19 cellular contexts compared by ENCODE assay signal in the genomic region with DNA sequence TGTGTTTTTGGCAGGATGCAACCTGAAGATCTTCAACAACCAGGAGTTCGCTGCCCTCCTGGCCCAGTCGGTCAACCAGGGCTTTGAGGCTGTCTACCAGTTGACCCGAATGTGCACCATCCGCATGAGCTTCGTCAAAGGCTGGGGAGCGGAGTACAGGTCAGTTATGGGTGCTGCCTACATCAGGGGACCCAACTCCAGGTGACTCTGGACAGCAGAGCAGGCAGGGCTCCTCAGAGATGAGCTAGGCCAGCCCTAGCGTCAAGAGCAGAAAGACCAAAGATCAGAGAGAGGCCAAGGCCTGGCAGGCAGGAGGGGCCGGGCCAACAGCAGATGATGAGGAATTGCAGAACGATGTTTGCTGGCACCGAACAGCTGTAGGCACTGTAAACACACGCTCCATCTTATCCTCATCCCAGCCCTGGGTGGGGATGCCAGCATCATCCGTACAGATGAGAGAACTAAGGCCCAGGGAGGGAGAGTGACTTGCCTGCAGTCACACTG.
DNase-seq lines count a peak whose midpoint lies in the region; ATAC-seq and TF ChIP-seq lines count a peak whose summit lies in the region.
"Had no signal": no experiment of that assay in that cellular context is flagged by ENCODE, and none has a peak within 500 bp of the region (broad histone marks: within the 10 kb centered on the region; RNA-seq: fewer than 3 reads in every experiment).

No MANE protein-coding gene starts in this region.

- peak overlapping the region in 4 of 7 donors; percentile 29 to 70 (median 68) for H3K27ac Mint-ChIP-seq in CD4-positive, alpha-beta memory T cell
- no peak overlapping the region for H3K27ac Mint-ChIP-seq in natural killer cell treated with Interleukin-12 subunit alpha and Interleukin-12 subunit beta and Interleukin-15 and Interleukin-18, amount 100 ng/mL, for 72 hours
- H3K27ac Mint-ChIP-seq: brain; CD4-positive, CD25-positive, alpha-beta regulatory T cell had no signal

- H3K4me1 Mint-ChIP-seq in CD4-positive, alpha-beta memory T cell, result peaks cover 1 to 8% (median 7%) of the 10 kb centered on the region in 4 donors
- peaks cover 17 to 22% of the 10 kb centered on the region in 2 donors for H3K4me1 Mint-ChIP-seq in natural killer cell treated with Interleukin-12 subunit alpha and Interleukin-12 subunit beta and Interleukin-15 and Interleukin-18, amount 100 ng/mL, for 72 hours (ENCODE audit: low read depth in 2 of 2)

- H3K27ac ChIP-seq in AG04450 (ENCODE audit: low read depth, low read length), result peak overlapping the region; percentile 61
- no peak overlapping the region for H3K27ac ChIP-seq in CD4-positive, alpha-beta memory T cell (ENCODE audit: low read depth, low read length)
- H3K27ac ChIP-seq in psoas muscle, result peak overlapping the region; percentile 90
- no peak overlapping the region for H3K27ac ChIP-seq in PC-9
- H3K27ac ChIP-seq: HL-60, pancreas had no signal

- H3K9me3 ChIP-seq in AG04450 (ENCODE audit: control insufficient read depth, insufficient read depth, low read length), result no peaks in the 10 kb centered on the region
- no peaks in the 10 kb centered on the region for H3K9me3 ChIP-seq in CD4-positive, alpha-beta memory T cell (ENCODE audit: control insufficient read depth in 1 of 2, low read length in 2 of 2)
- no peaks in the 10 kb centered on the region for H3K9me3 ChIP-seq in psoas muscle
- H3K9me3 ChIP-seq in PC-9 (ENCODE audit: insufficient read depth, low read depth), result no peaks in the 10 kb centered on the region
- H3K9me3 ChIP-seq: pancreas had no signal

- H3K79me2 ChIP-seq in PC-9 (ENCODE audit: low read depth), result no peaks in the 10 kb centered on the region

- BruUV-seq in PC-9 (replicated peaks; lab: Mats Ljungman, UMichigan), result no TSS peak

- intact Hi-C loops in CD4-positive, alpha-beta memory T cell (cut with micrococcal nuclease), result no loop called here
- intact Hi-C loops in psoas muscle (cut with DNase I) (loop anchor here (5.0 kb wide), 2 partner anchors 60 to 120 kb away; a partner anchor contains a TSS), PC-9 (cut with micrococcal nuclease; ENCODE audit: unreplicated experiment) (no loop called here)

- peak in 1 of 4 donors; percentile 7 for ATAC-seq in psoas muscle
- no peak for ATAC-seq in natural killer cell treated with Interleukin-12 subunit alpha and Interleukin-12 subunit beta and Interleukin-15 and Interleukin-18, amount 100 ng/mL, for 72 hours
- no peak for ATAC-seq in esophagus mucosa

- H3K36me3 ChIP-seq in CD4-positive, alpha-beta memory T cell (ENCODE audit: insufficient read depth, low read length), result peaks cover 77% of the 10 kb centered on the region
- H3K36me3 ChIP-seq in psoas muscle (ENCODE audit: insufficient read depth in 1 of 2, low read depth in 1 of 2) (peaks cover 0 to 59% of the 10 kb centered on the region in 2 donors), PC-9 (ENCODE audit: low read depth) (peaks cover 46% of the 10 kb centered on the region)

- H3K4me3 Mint-ChIP-seq in CD4-positive, alpha-beta memory T cell, result no peak overlapping the region
- no peak overlapping the region for H3K4me3 Mint-ChIP-seq in natural killer cell treated with Interleukin-12 subunit alpha and Interleukin-12 subunit beta and Interleukin-15 and Interleukin-18, amount 100 ng/mL, for 72 hours
- H3K4me3 Mint-ChIP-seq: brain; CD4-positive, CD25-positive, alpha-beta regulatory T cell had no signal

- no peaks in the 10 kb centered on the region for H3K27me3 Mint-ChIP-seq in CD4-positive, alpha-beta memory T cell
- H3K27me3 Mint-ChIP-seq in natural killer cell treated with Interleukin-12 subunit alpha and Interleukin-12 subunit beta and Interleukin-15 and Interleukin-18, amount 100 ng/mL, for 72 hours, result no peaks in the 10 kb centered on the region
- H3K27me3 Mint-ChIP-seq: brain; CD4-positive, CD25-positive, alpha-beta regulatory T cell had no signal

- H3F3A ChIP-seq in PC-9 (ENCODE audit: insufficient read depth, low read depth), result peaks cover 37% of the 10 kb centered on the region; the same call in 1 of the 2 replicates

- H2AFZ ChIP-seq in PC-9, result no peak overlapping the region

- H3K4me3 ChIP-seq in AG04450 (ENCODE audit: low read depth, low read length) (no peak overlapping the region), choroid plexus epithelial cell (ENCODE audit: low read depth, low read length) (no peak overlapping the region), psoas muscle (no peak overlapping the region), PC-9 (no peak overlapping the region)
- no peak overlapping the region for H3K4me3 ChIP-seq in CD4-positive, alpha-beta memory T cell (ENCODE audit: low read length in 2 of 2)
- H3K4me3 ChIP-seq: pancreas had no signal

- no peak overlapping the region for H3K4me2 ChIP-seq in PC-9

- H3K4me1 ChIP-seq in CD4-positive, alpha-beta memory T cell (ENCODE audit: insufficient read depth, low read length), result no peaks in the 10 kb centered on the region
- H3K4me1 ChIP-seq in psoas muscle, result peaks cover 90% of the 10 kb centered on the region
- H3K4me1 ChIP-seq in PC-9 (replicated peaks; ENCODE audit: insufficient read depth), result no peaks in the 10 kb centered on the region

- no peaks in the 10 kb centered on the region for H3K9me3 Mint-ChIP-seq in CD4-positive, alpha-beta memory T cell
- H3K9me3 Mint-ChIP-seq in natural killer cell treated with Interleukin-12 subunit alpha and Interleukin-12 subunit beta and Interleukin-15 and Interleukin-18, amount 100 ng/mL, for 72 hours, result no peaks in the 10 kb centered on the region
- H3K9me3 Mint-ChIP-seq: brain had no signal

- H3K36me3 Mint-ChIP-seq in CD4-positive, alpha-beta memory T cell, result peaks cover 71 to 89% of the 10 kb centered on the region in 2 donors
- peaks cover 5% of the 10 kb centered on the region for H3K36me3 Mint-ChIP-seq in natural killer cell treated with Interleukin-12 subunit alpha and Interleukin-12 subunit beta and Interleukin-15 and Interleukin-18, amount 100 ng/mL, for 72 hours

- CTCF ChIA-PET in AG04450 (lab: Charles Lee) (interaction anchor here (1.0 kb wide), 1 partner anchor 241 kb away, joined by 4 read pairs; no protein-coding TSS in a partner anchor), PC-9 (lab: Charles Lee) (no interaction called here)
- CTCF ChIA-PET in CD4-positive, alpha-beta memory T cell (lab: Charles Lee; ENCODE audit: partially characterized antibody), result no interaction called here

- no peaks in the 10 kb centered on the region for H3K9me2 ChIP-seq in PC-9 (ENCODE audit: insufficient read depth)

- no peaks in the 10 kb centered on the region for H4K20me1 ChIP-seq in PC-9 (ENCODE audit: insufficient read depth)

- DNase-seq in AG04450 (ENCODE audit: low read depth, low spot score) (no peak), choroid plexus epithelial cell (ENCODE audit: low read depth) (peak; percentile 1), psoas muscle (peak in 1 of 2 donors; percentile 63), PC-9 (no peak)
- DNase-seq in CD4-positive, alpha-beta memory T cell, result no peak
- DNase-seq in natural killer cell treated with Interleukin-12 subunit alpha and Interleukin-12 subunit beta and Interleukin-15 and Interleukin-18, amount 100 ng/mL, for 72 hours (ENCODE audit: low spot score), result no peak
- DNase-seq in stimulated activated CD4-positive, alpha-beta T cell treated with anti-CD3 and anti-CD28 coated beads, Interleukin-4, amount 100 ng/mL, for 24 hours, result no peak
- DNase-seq: activated CD4-positive, alpha-beta T cell treated with anti-CD3 and anti-CD28 coated beads, Interleukin-2, amount 50 U/mL, for 48 hours; activated gamma-delta T cell; CD4-positive, CD25-positive, alpha-beta regulatory T cell; effector memory CD4-positive, alpha-beta T cell; Kasumi-1; stimulated activated CD4-positive, alpha-beta T cell treated with anti-CD3 and anti-CD28 coated beads, Interleukin-15, amount 100 ng/mL, for 24 hours; T1000; trophoblast cell had no signal

- TF ChIP-seq CTCF in AG04450 (IDR thresholded peaks at IDR 0.05; ENCODE audit: low read depth, low read length) (no peak), choroid plexus epithelial cell (conservative IDR thresholded peaks at IDR 0.05; ENCODE audit: low read depth, low read length) (no peak), psoas muscle (IDR thresholded peaks at IDR 0.05) (no peak), PC-9 (conservative IDR thresholded peaks at IDR 0.05) (no peak)

- 63 to 74% (median 69%) methylated on average over 12 of the region's 12 CpGs for WGBS in psoas muscle, 3 donors

- POLR2A ChIA-PET in AG04450 (lab: Yijun Ruan, JAX), result interaction anchor here (2.8 kb wide), 1 partner anchor 9 kb away, joined by 16 read pairs; no protein-coding TSS in a partner anchor
- POLR2A ChIA-PET in CD4-positive, alpha-beta memory T cell (lab: Charles Lee; ENCODE audit: partially characterized antibody), result interaction anchor here (1.2 to 1.7 kb wide), 2 partner anchors 11 to 121 kb away, joined by 3 read pairs; no protein-coding TSS in a partner anchor
- POLR2A ChIA-PET in PC-9 (lab: Charles Lee; ENCODE audit: unreplicated experiment), result no interaction called here

- H3K27me3 ChIP-seq in AG04450 (ENCODE audit: control insufficient read depth, insufficient read depth, low read length) (no peaks in the 10 kb centered on the region), psoas muscle (ENCODE audit: insufficient read depth in 3 of 3, low read length in 2 of 3) (no peaks in the 10 kb centered on the region), PC-9 (ENCODE audit: insufficient read depth, low read depth) (no peaks in the 10 kb centered on the region)
- H3K27me3 ChIP-seq in CD4-positive, alpha-beta memory T cell (ENCODE audit: insufficient read depth, low read length), result no peaks in the 10 kb centered on the region
- H3K27me3 ChIP-seq: pancreas had no signal

Comparison
In these comparisons a context has a peak if more than half of its experiments do, and no peak if none do; other contexts are left out.
1. H3K27ac ChIP-seq: peak in AG04450 (single experiment) and psoas muscle (single experiment); none in CD4-positive, alpha-beta memory T cell (single experiment) and PC-9 (single experiment).
2. H3K27ac Mint-ChIP-seq: peak in CD4-positive, alpha-beta memory T cell (4 of 7); none in natural killer cell treated with Interleukin-12 subunit alpha and Interleukin-12 subunit beta and Interleukin-15 and Interleukin-18, amount 100 ng/mL, for 72 hours (0 of 2).
3. intact Hi-C loops: an anchor here in psoas muscle (5.0 kb wide); none called in CD4-positive, alpha-beta memory T cell and PC-9.